Comparison of ENCODE assay signal across 39 cellular contexts in the genomic region with DNA sequence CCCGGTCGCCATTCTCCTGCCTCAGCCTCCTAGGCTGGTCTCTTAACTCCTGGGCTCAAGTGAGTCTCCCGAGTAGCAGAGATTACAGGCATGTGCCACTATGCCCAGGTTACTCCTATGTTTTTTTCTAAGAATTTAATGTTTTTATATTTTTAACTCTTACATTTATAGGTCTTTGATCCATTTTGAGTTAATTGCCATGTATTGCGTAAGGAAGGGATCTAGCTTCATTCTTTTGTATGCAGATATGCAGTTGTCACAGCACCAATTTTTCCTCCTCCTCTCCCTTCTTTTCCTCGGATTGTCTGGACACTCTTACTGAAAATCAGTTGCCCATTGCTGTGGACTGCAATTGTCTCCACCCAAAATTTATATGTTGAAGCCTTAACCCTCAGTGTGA. TPM values are rescaled to one million over a fixed set of nuclear protein-coding genes. Genes with fewer than 3 reads are reported as not detected.
"Had no signal": no experiment of that assay in that cellular context is flagged by ENCODE, and none has a peak within 500 bp of the region (broad histone marks: within the 10 kb centered on the region; RNA-seq: fewer than 3 reads in every experiment).

No MANE protein-coding gene starts in this region.

- H3K27ac ChIP-seq: adrenal gland, body of pancreas, brain microvascular endothelial cell, breast epithelium, cardiac muscle cell had no signal

- H3K27me3 ChIP-seq: adrenal gland, body of pancreas, brain microvascular endothelial cell, breast epithelium, cardiac muscle cell had no signal

- H3K4me1 ChIP-seq: adrenal gland, body of pancreas, breast epithelium had no signal

- ATAC-seq: activated naive CD4-positive, alpha-beta T cell treated with anti-CD3 and anti-CD28 coated beads, Interleukin-2, amount 50 U/mL, for 72 hours; activated naive CD8-positive, alpha-beta T cell treated with anti-CD3 and anti-CD28 coated beads, Interleukin-2, amount 50 U/mL, for 24 hours; activated T-cell treated with anti-CD3 and anti-CD28 coated beads, Interleukin-2, amount 50 U/mL, for 4 hours; activated T-cell treated with anti-CD3 and anti-CD28 coated beads, Interleukin-2, amount 50 U/mL, for 72 hours; activated T-helper 17 cell treated with anti-CD3 and anti-CD28 coated beads, Interleukin-2, amount 50 U/mL, for 72 hours; body of pancreas had no signal

- DNase-seq: activated effector memory CD4-positive, alpha-beta T cell treated with anti-CD3 and anti-CD28 coated beads, Interleukin-2, amount 50 U/mL, for 16 hours; activated effector memory CD4-positive, alpha-beta T cell treated with Interleukin-2 at 50 U/mL for 16 hours; activated gamma-delta T cell; activated gamma-delta T cell treated with Interleukin-2 at 50 U/mL for 16 hours; activated naive CD4-positive, alpha-beta T cell; activated naive CD4-positive, alpha-beta T cell treated with anti-CD3 and anti-CD28 coated beads for 36 hours; activated naive CD4-positive, alpha-beta T cell treated with anti-CD3 and anti-CD28 coated beads, Interleukin-2, amount 10 ng/mL, durations not matched to agents 7 days and 5 days; activated naive CD4-positive, alpha-beta T cell treated with anti-CD3 and anti-CD28 coated beads, Interleukin-2, amount 50 U/mL, for 16 hours; activated naive CD4-positive, alpha-beta T cell treated with Interleukin-2 at 50 U/mL for 16 hours; activated naive CD8-positive, alpha-beta T cell treated with anti-CD3 and anti-CD28 coated beads for 36 hours; activated naive CD8-positive, alpha-beta T cell treated with anti-CD3 and anti-CD28 coated beads, Interleukin-2, amount 10 ng/mL, durations not matched to agents 7 days and 5 days; activated naive CD8-positive, alpha-beta T cell treated with anti-CD3 and anti-CD28 coated beads, Interleukin-2, amount 50 U/mL, for 24 hours; activated T-cell treated with anti-CD3 and anti-CD28 coated beads, Interleukin-2, amount 50 U/mL, for 1 hour; activated T-cell treated with anti-CD3 and anti-CD28 coated beads, Interleukin-2, amount 50 U/mL, for 24 hours; activated T-cell treated with anti-CD3 and anti-CD28 coated beads, Interleukin-2, amount 50 U/mL, for 4 hours; activated T-cell treated with anti-CD3 and anti-CD28 coated beads, Interleukin-2, amount 50 U/mL, for 48 hours; activated T-cell treated with anti-CD3 and anti-CD28 coated beads, Interleukin-2, amount 50 U/mL, for 72 hours; adrenal gland; amniotic stem cell; amygdala; anterior cingulate cortex; aorta; body of pancreas; brain microvascular endothelial cell; caudate nucleus; central memory CD4-positive, alpha-beta T cell; cerebellar nuclear complex had no signal

- H3K36me3 ChIP-seq: adrenal gland, brain microvascular endothelial cell, breast epithelium, cardiac muscle cell had no signal

- H3K9me3 ChIP-seq: adrenal gland, body of pancreas had no signal

- H3K4me3 ChIP-seq: adrenal gland, body of pancreas, breast epithelium, cardiac muscle cell had no signal

- FAIRE-seq: astrocyte, bronchial epithelial cell had no signal

RNA-seq across cellular contexts. Expression of a gene that starts 16.4 kb away (rescaled TPM):
- total RNA-seq: activated naive CD4-positive, alpha-beta T cell treated with anti-CD3 and anti-CD28 coated beads, Interleukin-2, amount 50 U/mL, for 72 hours; activated T-cell treated with anti-CD3 and anti-CD28 coated beads, Interleukin-2, amount 50 U/mL, for 4 hours; activated T-cell treated with anti-CD3 and anti-CD28 coated beads, Interleukin-2, amount 50 U/mL, for 72 hours; activated T-helper 1 cell treated with anti-CD3 and anti-CD28 coated beads, Interleukin-12 subunit alpha, Interleukin-12 subunit beta, Interleukin-2, Interleukin-4 antibody, amounts not matched to agents 30 ng/mL and 10 ng/mL and 1 ng/mL, durations not matched to agents 14 hours and 24 hours and 36 hours; activated T-helper 17 cell treated with anti-CD3 and anti-CD28 coated beads, Interleukin-2, amount 50 U/mL, for 72 hours; activated T-helper 2 cell treated with anti-CD3 and anti-CD28 coated beads, Interferon-gamma antibody, Interleukin-2, Interleukin-4, amounts not matched to agents 10 μg/mL and 5 μg/mL and 100 μg/mL, durations not matched to agents 14 hours and 24 hours and 36 hours; adrenal gland; aorta; astrocyte; body of pancreas; breast epithelium; cardiac muscle cell; cardiac septum; cerebellum; chondrocyte had no signal
- polyA plus RNA-seq: adipose tissue, adrenal gland, cardiac muscle cell had no signal
